In the genomic region with DNA sequence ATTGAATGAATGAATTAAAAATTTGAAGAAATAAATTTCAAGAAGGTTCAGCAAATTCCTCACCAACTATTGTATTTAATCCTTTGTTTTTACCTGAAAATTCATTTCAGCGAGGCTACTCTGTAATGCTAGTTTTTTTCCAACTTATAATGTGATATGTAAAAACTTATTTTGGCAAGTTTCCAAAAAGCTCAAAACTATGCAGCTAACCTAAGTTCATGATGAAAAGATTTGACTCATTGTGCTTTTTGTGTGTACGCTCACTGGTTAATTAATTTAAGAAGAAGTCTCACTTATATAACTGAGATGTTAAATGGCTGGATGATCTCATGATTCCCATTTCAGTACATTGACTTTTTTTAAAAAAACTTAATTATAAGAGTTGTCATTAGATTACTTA, we compare ENCODE assay signal across 21 cellular contexts.
DNase-seq lines count a peak whose midpoint lies in the region; FAIRE-seq and TF ChIP-seq lines count a peak whose summit lies in the region.
"Had no signal": no experiment of that assay in that cellular context is flagged by ENCODE, and none has a peak within 500 bp of the region (broad histone marks: within the 10 kb centered on the region; RNA-seq: fewer than 3 reads in every experiment).

No MANE protein-coding gene starts in this region.

- no peak overlapping the region for H3K27ac Mint-ChIP-seq in activated T-helper 2 cell treated with anti-CD3 and anti-CD28 coated beads, Interferon-gamma antibody, Interleukin-2, Interleukin-4, amounts not matched to agents 10 μg/mL and 5 μg/mL and 100 μg/mL, durations not matched to agents 14 hours and 24 hours and 36 hours
- H3K27ac Mint-ChIP-seq: CD4-positive, alpha-beta T cell; IgD-negative memory B cell had no signal

- peak; percentile 43 for FAIRE-seq in frontal cortex (lab: Jason Lieb, UNC)
- FAIRE-seq: D721Med, GM12892, GM18507, HepG2 had no signal

- peaks cover 7% of the 10 kb centered on the region for H3K36me3 Mint-ChIP-seq in activated T-helper 2 cell treated with anti-CD3 and anti-CD28 coated beads, Interferon-gamma antibody, Interleukin-2, Interleukin-4, amounts not matched to agents 10 μg/mL and 5 μg/mL and 100 μg/mL, durations not matched to agents 14 hours and 24 hours and 36 hours (ENCODE audit: low read depth)
- H3K36me3 Mint-ChIP-seq: IgD-negative memory B cell had no signal

- H3K4me3 ChIP-seq in retinal pigment epithelial cell (ENCODE audit: low read length): no peak overlapping the region
- H3K4me3 ChIP-seq: GM23248, HAP-1 had no signal

- peaks cover 16% of the 10 kb centered on the region for H3K4me1 Mint-ChIP-seq in activated T-helper 2 cell treated with anti-CD3 and anti-CD28 coated beads, Interferon-gamma antibody, Interleukin-2, Interleukin-4, amounts not matched to agents 10 μg/mL and 5 μg/mL and 100 μg/mL, durations not matched to agents 14 hours and 24 hours and 36 hours (ENCODE audit: low read depth)

- no peak overlapping the region for H3K4me3 Mint-ChIP-seq in activated T-helper 2 cell treated with anti-CD3 and anti-CD28 coated beads, Interferon-gamma antibody, Interleukin-2, Interleukin-4, amounts not matched to agents 10 μg/mL and 5 μg/mL and 100 μg/mL, durations not matched to agents 14 hours and 24 hours and 36 hours (ENCODE audit: low read depth)
- H3K4me3 Mint-ChIP-seq: CD4-positive, alpha-beta T cell; IgD-negative memory B cell had no signal

- TF ChIP-seq CTCF in retinal pigment epithelial cell (conservative IDR thresholded peaks at IDR 0.05; ENCODE audit: low read depth, low read length): no peak

- DNase-seq in NCI-H69 (lab: John Stamatoyannopoulos, UW) (peak; percentile 14), dermis blood vessel endothelial cell (peak; percentile 12), frontal cortex (ENCODE audit: low spot score in 2 of 2) (no peak), retinal pigment epithelial cell (ENCODE audit: low read depth) (peak; percentile 51), LoVo (ENCODE audit: low spot score) (no peak), DMS 273 treated with DMSO at 0.1 percent for 48 hours (lab: John Stamatoyannopoulos, UW) (no peak), NCI-H1694 treated with DMSO at 0.1 percent for 48 hours (lab: John Stamatoyannopoulos, UW) (no peak)
- no peak for DNase-seq in activated T-helper 2 cell treated with anti-CD3 and anti-CD28 coated beads, Interferon-gamma antibody, Interleukin-2, Interleukin-4, amounts not matched to agents 10 μg/mL and 5 μg/mL and 100 μg/mL, durations not matched to agents 14 hours and 24 hours and 36 hours (ENCODE audit: low spot score)
- DNase-seq: AML-193; Caco-2; CD4-positive, alpha-beta T cell; DMS153; DMS79; GDM1; GM23248 had no signal

- H3K9me3 Mint-ChIP-seq in activated T-helper 2 cell treated with anti-CD3 and anti-CD28 coated beads, Interferon-gamma antibody, Interleukin-2, Interleukin-4, amounts not matched to agents 10 μg/mL and 5 μg/mL and 100 μg/mL, durations not matched to agents 14 hours and 24 hours and 36 hours: peaks cover 9% of the 10 kb centered on the region

- intact Hi-C loops in activated T-helper 2 cell treated with anti-CD3 and anti-CD28 coated beads, Interferon-gamma antibody, Interleukin-2, Interleukin-4, amounts not matched to agents 10 μg/mL and 5 μg/mL and 100 μg/mL, durations not matched to agents 14 hours and 24 hours and 36 hours (cut with micrococcal nuclease): no loop called here

- H3K27me3 Mint-ChIP-seq in activated T-helper 2 cell treated with anti-CD3 and anti-CD28 coated beads, Interferon-gamma antibody, Interleukin-2, Interleukin-4, amounts not matched to agents 10 μg/mL and 5 μg/mL and 100 μg/mL, durations not matched to agents 14 hours and 24 hours and 36 hours (ENCODE audit: low read depth): no peaks in the 10 kb centered on the region
- H3K27me3 Mint-ChIP-seq: CD4-positive, alpha-beta T cell; IgD-negative memory B cell had no signal

Comparison
In these comparisons a context has a peak if more than half of its experiments do, and no peak if none do; other contexts are left out.
1. DNase-seq: peak in NCI-H69 (single experiment), dermis blood vessel endothelial cell (single experiment) and retinal pigment epithelial cell (single experiment); none in frontal cortex (0 of 2), LoVo (single experiment), DMS 273 treated with DMSO at 0.1 percent for 48 hours (single experiment), NCI-H1694 treated with DMSO at 0.1 percent for 48 hours (single experiment) and activated T-helper 2 cell treated with anti-CD3 and anti-CD28 coated beads, Interferon-gamma antibody, Interleukin-2, Interleukin-4, amounts not matched to agents 10 μg/mL and 5 μg/mL and 100 μg/mL, durations not matched to agents 14 hours and 24 hours and 36 hours (single experiment).